Comparison of ENCODE assay signal across 24 cellular contexts in the genomic region with DNA sequence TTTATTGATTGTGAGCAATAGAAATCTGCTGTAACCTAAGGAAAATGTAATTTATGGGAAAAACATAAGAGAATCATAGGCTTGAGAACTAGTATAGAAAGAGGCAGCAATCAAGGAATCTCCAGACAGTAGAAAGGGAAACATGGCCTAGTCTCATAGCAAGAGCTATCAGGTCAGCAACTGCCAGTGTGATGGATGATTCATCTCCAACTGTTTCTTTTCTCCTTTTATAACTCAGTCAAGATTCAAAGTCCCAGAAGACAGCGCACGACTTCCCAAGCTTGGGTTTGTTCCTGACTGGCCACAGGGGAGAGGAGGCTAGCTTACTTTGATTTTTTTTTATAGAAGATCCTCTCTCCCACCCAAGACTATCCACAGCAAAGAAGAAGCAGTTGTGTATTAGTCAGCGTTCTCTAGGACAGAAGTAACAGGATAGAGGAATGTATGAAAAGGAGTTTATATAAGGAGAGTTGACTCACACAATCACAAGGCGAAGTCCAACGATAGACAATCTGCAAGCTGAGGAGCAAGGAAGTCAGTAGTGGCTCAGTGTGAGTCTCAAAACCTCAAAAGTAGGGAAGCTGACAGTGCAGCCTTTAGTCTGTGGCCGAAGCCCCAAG.
DNase-seq lines count a peak whose midpoint lies in the region; ATAC-seq and TF ChIP-seq lines count a peak whose summit lies in the region.
"Had no signal": no experiment of that assay in that cellular context is flagged by ENCODE, and none has a peak within 500 bp of the region (broad histone marks: within the 10 kb centered on the region; RNA-seq: fewer than 3 reads in every experiment).

No MANE protein-coding gene starts in this region.

- H4K20me1 ChIP-seq in BLaER1, result no peaks in the 10 kb centered on the region

- H3K9ac ChIP-seq in BLaER1, result no peak overlapping the region; the same call in 1 of the 2 replicates

- DNase-seq in Kasumi-1 (lab: John Stamatoyannopoulos, UW) (peak; percentile 13 to 20), choroid plexus epithelial cell (ENCODE audit: low read depth) (peak; percentile 20), islet precursor cell (no peak), GM19240 (ENCODE audit: insufficient read length, low spot score) (no peak)
- no peak for DNase-seq in activated CD8-positive, alpha-beta memory T cell treated with anti-CD3 and anti-CD28 coated beads, Interleukin-2, amount 50 U/mL, for 48 hours
- DNase-seq: activated B cell treated with CpG ODN at 0.5 μM for 24 hours; activated CD8-positive, alpha-beta T cell treated with anti-CD3 and anti-CD28 coated beads for 36 hours; activated T-cell treated with anti-CD3 and anti-CD28 coated beads, Interleukin-2, amount 50 U/mL, for 72 hours; effector memory CD4-positive, alpha-beta T cell; HCEC 1CT; hypothalamus; left cardiac atrium; NCI-H1048; NCI-H2107; NCI-H524 treated with DMSO at 0.1 percent for 48 hours; Right ventricle myocardium superior; stimulated activated naive B cell treated with anti-CD40 and anti-IgM and Interleukin-4, amounts not matched to agents 10 μg/mL and 1 μg/mL and 100 μg/mL, for 72 hours had no signal

- H3K27ac ChIP-seq in BLaER1 (peak overlapping the region; percentile 49; the same call in 1 of the 2 replicates), muscle layer of duodenum (ENCODE audit: low read length) (peak overlapping the region; percentile 22)
- H3K27ac ChIP-seq: cardiac muscle cell, HL-60, tibial nerve had no signal

- no peak for ATAC-seq in HG03520 (IDR thresholded peaks at IDR 0.05; ENCODE audit: unreplicated experiment)
- ATAC-seq: activated CD8-positive, alpha-beta T cell treated with anti-CD3 and anti-CD28 coated beads for 36 hours; activated naive CD4-positive, alpha-beta T cell treated with anti-CD3 and anti-CD28 coated beads, Interleukin-2, amount 50 U/mL, for 72 hours; activated T-cell treated with anti-CD3 and anti-CD28 coated beads, Interleukin-2, amount 50 U/mL, for 72 hours; stimulated activated naive B cell treated with anti-CD40 and anti-IgM and Interleukin-4, amounts not matched to agents 10 μg/mL and 1 μg/mL and 100 μg/mL, for 72 hours had no signal

- H3K4me1 ChIP-seq in BLaER1 (peaks cover 33% of the 10 kb centered on the region), muscle layer of duodenum (ENCODE audit: control insufficient read depth in 1 of 2, insufficient read depth in 2 of 2, low read length in 2 of 2) (no peaks in the 10 kb centered on the region)
- H3K4me1 ChIP-seq: tibial nerve had no signal

- H3K4me2 ChIP-seq in BLaER1, result peak overlapping the region; percentile 64

- H3K36me3 ChIP-seq in BLaER1, result no peaks in the 10 kb centered on the region
- no peaks in the 10 kb centered on the region for H3K36me3 ChIP-seq in muscle layer of duodenum (ENCODE audit: control insufficient read depth in 1 of 2, insufficient read depth in 2 of 2, low read length in 2 of 2)
- H3K36me3 ChIP-seq: cardiac muscle cell, tibial nerve had no signal

- no peak overlapping the region for H3K4me3 ChIP-seq in BLaER1
- no peak overlapping the region for H3K4me3 ChIP-seq in choroid plexus epithelial cell (ENCODE audit: low read depth, low read length)
- no peak overlapping the region for H3K4me3 ChIP-seq in muscle layer of duodenum (ENCODE audit: low read depth in 1 of 2, low read length in 2 of 2)
- H3K4me3 ChIP-seq: cardiac muscle cell, tibial nerve had no signal

- H3K27me3 ChIP-seq in BLaER1 (no peaks in the 10 kb centered on the region), muscle layer of duodenum (ENCODE audit: low read depth, low read length) (no peaks in the 10 kb centered on the region)
- H3K27me3 ChIP-seq: cardiac muscle cell, tibial nerve had no signal

- peaks cover 4% of the 10 kb centered on the region; the same call in 1 of the 2 replicates for H3K9me3 ChIP-seq in BLaER1
- H3K9me3 ChIP-seq in muscle layer of duodenum (ENCODE audit: control insufficient read depth in 1 of 2, low read length in 2 of 2), result peaks cover 0 to 3% of the 10 kb centered on the region in 2 donors
- H3K9me3 ChIP-seq: tibial nerve had no signal

- TF ChIP-seq CTCF in choroid plexus epithelial cell (conservative IDR thresholded peaks at IDR 0.05; ENCODE audit: low read depth, low read length), result no peak

Comparison
In these comparisons a context has a peak if more than half of its experiments do, and no peak if none do; other contexts are left out.
1. DNase-seq: peak in Kasumi-1 (2 of 2) and choroid plexus epithelial cell (single experiment); none in activated CD8-positive, alpha-beta memory T cell treated with anti-CD3 and anti-CD28 coated beads, Interleukin-2, amount 50 U/mL, for 48 hours (single experiment), islet precursor cell (single experiment) and GM19240 (single experiment).